ENCODE assay signal across 18 cellular contexts in the genomic region with DNA sequence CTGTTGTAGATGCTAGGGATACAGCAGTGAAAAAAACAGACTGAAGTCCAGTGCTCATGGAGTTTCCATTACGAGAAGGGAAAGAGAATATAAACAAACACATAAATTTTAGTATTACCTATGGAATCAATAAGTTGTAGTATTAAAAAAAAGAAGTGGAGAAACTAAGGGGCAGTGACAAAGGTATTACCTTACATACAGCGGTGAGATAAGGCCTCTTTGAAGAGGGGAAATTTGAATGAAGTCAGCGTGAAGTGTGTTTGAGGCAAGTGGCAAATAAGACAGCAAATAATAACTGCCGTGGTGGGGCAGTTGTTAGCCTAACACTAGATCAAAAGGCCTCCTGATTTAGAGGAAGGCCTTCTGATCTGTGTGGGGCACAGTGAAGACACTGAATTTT. TPM values are rescaled to one million over a fixed set of nuclear protein-coding genes. Genes with fewer than 3 reads are reported as not detected.
DNase-seq lines count a peak whose midpoint lies in the region; ATAC-seq and TF ChIP-seq lines count a peak whose summit lies in the region.
"Had no signal": no experiment of that assay in that cellular context is flagged by ENCODE, and none has a peak within 500 bp of the region (broad histone marks: within the 10 kb centered on the region; RNA-seq: fewer than 3 reads in every experiment).

No MANE protein-coding gene starts in this region.

- H3K27ac Mint-ChIP-seq in activated naive CD4-positive, alpha-beta T cell treated with anti-CD3 and anti-CD28 coated beads, Interleukin-2, amount 50 U/mL, for 24 hours = peak overlapping the region; percentile 85
- H3K27ac Mint-ChIP-seq in WTC11 (peak overlapping the region; percentile 71), neural crest cell (ENCODE audit: unreplicated experiment) (peak overlapping the region; percentile 3)
- no peak overlapping the region for H3K27ac Mint-ChIP-seq in activated CD4-positive, alpha-beta memory T cell treated with anti-CD3 and anti-CD28 coated beads for 36 hours
- H3K27ac Mint-ChIP-seq: activated CD4-positive, alpha-beta T cell treated with anti-CD3 and anti-CD28 coated beads, Interleukin-2, amount 10 ng/mL, durations not matched to agents 7 days and 5 days; activated T-helper 1 cell treated with anti-CD3 and anti-CD28 coated beads, Interleukin-12 subunit alpha, Interleukin-12 subunit beta, Interleukin-2, Interleukin-4 antibody, amounts not matched to agents 30 ng/mL and 10 ng/mL and 1 ng/mL, durations not matched to agents 14 hours and 24 hours and 36 hours; mesothelial cell of epicardium; type B pancreatic cell had no signal

- peaks cover 5% of the 10 kb centered on the region for H3K9me3 Mint-ChIP-seq in activated naive CD4-positive, alpha-beta T cell treated with anti-CD3 and anti-CD28 coated beads, Interleukin-2, amount 50 U/mL, for 24 hours
- H3K9me3 Mint-ChIP-seq in WTC11 (peaks cover 19% of the 10 kb centered on the region), neural crest cell (peaks cover 14% of the 10 kb centered on the region)
- H3K9me3 Mint-ChIP-seq in activated CD4-positive, alpha-beta memory T cell treated with anti-CD3 and anti-CD28 coated beads for 36 hours = peaks cover 37% of the 10 kb centered on the region

- no peaks in the 10 kb centered on the region for H3K27me3 Mint-ChIP-seq in activated naive CD4-positive, alpha-beta T cell treated with anti-CD3 and anti-CD28 coated beads, Interleukin-2, amount 50 U/mL, for 24 hours
- no peaks in the 10 kb centered on the region for H3K27me3 Mint-ChIP-seq in WTC11 (ENCODE audit: low read depth)
- H3K27me3 Mint-ChIP-seq in neural crest cell (ENCODE audit: low read depth) = no peaks in the 10 kb centered on the region
- no peaks in the 10 kb centered on the region for H3K27me3 Mint-ChIP-seq in activated CD4-positive, alpha-beta memory T cell treated with anti-CD3 and anti-CD28 coated beads for 36 hours
- H3K27me3 Mint-ChIP-seq: activated CD4-positive, alpha-beta T cell treated with anti-CD3 and anti-CD28 coated beads, Interleukin-2, amount 10 ng/mL, durations not matched to agents 7 days and 5 days; type B pancreatic cell had no signal

- DNase-seq in activated naive CD4-positive, alpha-beta T cell treated with Interleukin-2 at 50 U/mL for 16 hours = no peak
- DNase-seq in NCI-H2029 treated with DMSO at 0.1 percent for 48 hours (lab: John Stamatoyannopoulos, UW) (peak; percentile 81), WTC11 (ENCODE audit: low spot score) (no peak), neural crest cell (ENCODE audit: low read depth, low spot score) (no peak), kidney glomerular epithelial cell (lab: John Stamatoyannopoulos, UW) (no peak)
- DNase-seq in activated CD4-positive, alpha-beta memory T cell treated with anti-CD3 and anti-CD28 coated beads for 36 hours = no peak
- DNase-seq: activated CD4-positive, alpha-beta T cell treated with anti-CD3 and anti-CD28 coated beads, Interleukin-2, amount 10 ng/mL, durations not matched to agents 7 days and 5 days; colonic mucosa; erythroblast; glutamatergic neuron; NCI-H1048; SJCRH30; stimulated activated CD4-positive, alpha-beta T cell treated with anti-CD3 and anti-CD28 coated beads, Interleukin-4, amount 100 ng/mL, for 1 hour had no signal

- CTCF ChIA-PET in WTC11 (lab: Charles Lee) = no interaction called here
- CTCF ChIA-PET in activated CD4-positive, alpha-beta memory T cell treated with anti-CD3 and anti-CD28 coated beads for 36 hours (lab: Charles Lee) = no interaction called here

- H3K36me3 Mint-ChIP-seq in activated naive CD4-positive, alpha-beta T cell treated with anti-CD3 and anti-CD28 coated beads, Interleukin-2, amount 50 U/mL, for 24 hours = peaks cover 51% of the 10 kb centered on the region
- H3K36me3 Mint-ChIP-seq in WTC11 (peaks cover 27% of the 10 kb centered on the region), neural crest cell (ENCODE audit: low read depth) (peaks cover 38% of the 10 kb centered on the region)
- H3K36me3 Mint-ChIP-seq in activated CD4-positive, alpha-beta memory T cell treated with anti-CD3 and anti-CD28 coated beads for 36 hours = peaks cover 45% of the 10 kb centered on the region

- ATAC-seq in WTC11 (no peak), HG02981 (IDR thresholded peaks at IDR 0.05; ENCODE audit: unreplicated experiment) (no peak)

- H3K4me1 Mint-ChIP-seq in activated naive CD4-positive, alpha-beta T cell treated with anti-CD3 and anti-CD28 coated beads, Interleukin-2, amount 50 U/mL, for 24 hours = peaks cover 58% of the 10 kb centered on the region
- peaks cover 43% of the 10 kb centered on the region for H3K4me1 Mint-ChIP-seq in WTC11
- peaks cover 22% of the 10 kb centered on the region for H3K4me1 Mint-ChIP-seq in neural crest cell
- peaks cover 48% of the 10 kb centered on the region for H3K4me1 Mint-ChIP-seq in activated CD4-positive, alpha-beta memory T cell treated with anti-CD3 and anti-CD28 coated beads for 36 hours (ENCODE audit: low read depth)

- intact Hi-C loops in activated CD4-positive, alpha-beta memory T cell treated with anti-CD3 and anti-CD28 coated beads for 36 hours (cut with micrococcal nuclease) = no loop called here

- peak overlapping the region; percentile 69 for H3K4me3 Mint-ChIP-seq in activated naive CD4-positive, alpha-beta T cell treated with anti-CD3 and anti-CD28 coated beads, Interleukin-2, amount 50 U/mL, for 24 hours
- H3K4me3 Mint-ChIP-seq in WTC11 (no peak overlapping the region), neural crest cell (no peak overlapping the region)
- H3K4me3 Mint-ChIP-seq in activated CD4-positive, alpha-beta memory T cell treated with anti-CD3 and anti-CD28 coated beads for 36 hours = no peak overlapping the region
- H3K4me3 Mint-ChIP-seq: activated CD4-positive, alpha-beta T cell treated with anti-CD3 and anti-CD28 coated beads, Interleukin-2, amount 10 ng/mL, durations not matched to agents 7 days and 5 days; activated T-helper 1 cell treated with anti-CD3 and anti-CD28 coated beads, Interleukin-12 subunit alpha, Interleukin-12 subunit beta, Interleukin-2, Interleukin-4 antibody, amounts not matched to agents 30 ng/mL and 10 ng/mL and 1 ng/mL, durations not matched to agents 14 hours and 24 hours and 36 hours; mesothelial cell of epicardium; type B pancreatic cell had no signal

- no peak for TF ChIP-seq CTCF in WTC11 (IDR thresholded peaks at IDR 0.05)
- TF ChIP-seq CTCF in neural crest cell (conservative IDR thresholded peaks at IDR 0.05) = no peak

- POLR2A ChIA-PET in WTC11 (lab: Charles Lee) = no interaction called here
- POLR2A ChIA-PET in activated CD4-positive, alpha-beta memory T cell treated with anti-CD3 and anti-CD28 coated beads for 36 hours (lab: Charles Lee) = no interaction called here

TF ChIP-seq in WTC11, 78 proteins besides CTCF, POLR2A, EP300 and RAD21 (continues in another document):
- TF ChIP-seq E2F5 (CRISPR knock-in tag; IDR thresholded peaks at IDR 0.05) = no peak
- no peak for TF ChIP-seq MYBL2 (CRISPR knock-in tag; IDR thresholded peaks at IDR 0.05)
- no peak for TF ChIP-seq ZNF281 (CRISPR knock-in tag; IDR thresholded peaks at IDR 0.05)
- TF ChIP-seq ZNF263 (CRISPR knock-in tag; IDR thresholded peaks at IDR 0.05; ENCODE audit: low read depth) = no peak
- no peak for TF ChIP-seq ZNF232 (CRISPR knock-in tag; IDR thresholded peaks at IDR 0.05)

RNA-seq across cellular contexts. Expression of gene TLK1, which starts 57.9 kb away (rescaled TPM):
- total RNA-seq in WTC11 (2021) (91.1 to 99.6 TPM (median 93.9 TPM) in 3 replicates), neural crest cell (65.5 and 70.6 TPM in 2 replicates)
- total RNA-seq in activated CD4-positive, alpha-beta memory T cell treated with anti-CD3 and anti-CD28 coated beads for 36 hours = 10 to 100 TPM; 59.2 to 64.5 TPM
